1 cellular context compared by ENCODE assay signal in the genomic region with DNA sequence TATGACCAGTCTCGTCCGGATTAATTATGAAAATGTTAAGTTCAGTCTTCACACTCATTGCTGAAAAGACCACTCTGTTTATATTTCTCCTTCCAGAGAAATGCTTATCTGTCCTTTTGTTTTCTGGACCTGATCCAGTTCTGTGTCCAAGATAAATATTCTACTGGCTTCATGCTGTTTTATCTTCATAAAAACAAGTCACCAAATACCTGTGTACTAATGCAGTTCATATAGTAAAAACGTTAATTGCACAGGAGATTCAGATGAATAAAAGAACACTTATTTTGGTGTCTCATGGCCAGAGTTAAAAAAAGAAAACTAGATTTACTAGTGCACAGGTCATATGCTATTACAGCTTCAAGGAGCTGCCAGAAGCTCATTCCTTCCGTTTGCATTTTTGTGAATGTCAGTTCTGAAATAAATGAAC.
TF ChIP-seq lines count a peak whose summit lies in the region.

No MANE protein-coding gene starts in this region.

TF ChIP-seq in HepG2, 621 proteins besides CTCF, POLR2A, EP300 and RAD21 (continued from another document):
- TF ChIP-seq, protein P1, sequence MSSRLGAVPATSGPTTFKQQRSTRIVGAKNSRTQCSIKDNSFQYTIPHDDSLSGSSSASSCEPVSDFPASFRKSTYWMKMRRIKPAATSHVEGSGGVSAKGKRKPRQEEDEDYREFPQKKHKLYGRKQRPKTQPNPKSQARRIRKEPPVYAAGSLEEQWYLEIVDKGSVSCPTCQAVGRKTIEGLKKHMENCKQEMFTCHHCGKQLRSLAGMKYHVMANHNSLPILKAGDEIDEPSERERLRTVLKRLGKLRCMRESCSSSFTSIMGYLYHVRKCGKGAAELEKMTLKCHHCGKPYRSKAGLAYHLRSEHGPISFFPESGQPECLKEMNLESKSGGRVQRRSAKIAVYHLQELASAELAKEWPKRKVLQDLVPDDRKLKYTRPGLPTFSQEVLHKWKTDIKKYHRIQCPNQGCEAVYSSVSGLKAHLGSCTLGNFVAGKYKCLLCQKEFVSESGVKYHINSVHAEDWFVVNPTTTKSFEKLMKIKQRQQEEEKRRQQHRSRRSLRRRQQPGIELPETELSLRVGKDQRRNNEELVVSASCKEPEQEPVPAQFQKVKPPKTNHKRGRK (CRISPR knock-in tag; IDR thresholded peaks at IDR 0.05), result no peak
- no peak for TF ChIP-seq PTBP1 (IDR thresholded peaks at IDR 0.05; ENCODE audit: low read depth, low read length, poor library complexity, severe bottlenecking)
- no peak for TF ChIP-seq FOXO1 (CRISPR knock-in tag; IDR thresholded peaks at IDR 0.05)
- TF ChIP-seq, protein P2, sequence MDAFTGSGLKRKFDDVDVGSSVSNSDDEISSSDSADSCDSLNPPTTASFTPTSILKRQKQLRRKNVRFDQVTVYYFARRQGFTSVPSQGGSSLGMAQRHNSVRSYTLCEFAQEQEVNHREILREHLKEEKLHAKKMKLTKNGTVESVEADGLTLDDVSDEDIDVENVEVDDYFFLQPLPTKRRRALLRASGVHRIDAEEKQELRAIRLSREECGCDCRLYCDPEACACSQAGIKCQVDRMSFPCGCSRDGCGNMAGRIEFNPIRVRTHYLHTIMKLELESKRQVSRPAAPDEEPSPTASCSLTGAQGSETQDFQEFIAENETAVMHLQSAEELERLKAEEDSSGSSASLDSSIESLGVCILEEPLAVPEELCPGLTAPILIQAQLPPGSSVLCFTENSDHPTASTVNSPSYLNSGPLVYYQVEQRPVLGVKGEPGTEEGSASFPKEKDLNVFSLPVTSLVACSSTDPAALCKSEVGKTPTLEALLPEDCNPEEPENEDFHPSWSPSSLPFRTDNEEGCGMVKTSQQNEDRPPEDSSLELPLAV (CRISPR knock-in tag; conservative IDR thresholded peaks at IDR 0.05; ENCODE audit: low read depth), result no peak
